In the genomic region with DNA sequence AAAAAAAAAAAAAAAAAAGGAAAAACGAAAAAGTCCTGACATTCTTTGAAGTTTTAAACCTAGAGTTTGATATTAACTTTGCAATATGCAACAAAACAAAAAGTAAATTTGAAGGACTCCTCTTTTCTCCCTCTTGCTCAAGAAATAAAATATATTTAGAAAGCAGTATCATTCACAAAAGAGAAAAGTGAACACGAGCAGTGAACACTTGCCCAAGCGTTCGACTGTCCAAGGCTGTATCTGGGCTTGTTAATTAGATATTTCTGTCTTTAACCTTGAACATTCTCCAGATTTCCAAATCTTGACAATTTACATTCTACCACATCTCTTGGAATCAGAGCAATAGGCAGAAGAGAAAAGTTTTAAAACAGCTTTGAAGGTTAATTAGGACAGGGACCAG, we compare ENCODE assay signal across 26 cellular contexts.
"Had no signal": no experiment of that assay in that cellular context is flagged by ENCODE, and none has a peak within 500 bp of the region (broad histone marks: within the 10 kb centered on the region; RNA-seq: fewer than 3 reads in every experiment).

No MANE protein-coding gene starts in this region.

- H3K4me3 ChIP-seq: breast epithelium, colonic mucosa, dorsolateral prefrontal cortex, esophagus squamous epithelium, left lung, mucosa of descending colon, sigmoid colon, thoracic aorta had no signal

- H3K27me3 ChIP-seq: breast epithelium, colonic mucosa, dorsolateral prefrontal cortex, esophagus squamous epithelium, left lung, sigmoid colon had no signal

- H3K4me1 ChIP-seq: breast epithelium, colonic mucosa, parathyroid adenoma had no signal

- H3K36me3 ChIP-seq: breast epithelium, colonic mucosa, esophagus squamous epithelium, left lung, sigmoid colon, thoracic aorta had no signal

- ATAC-seq: activated CD4-positive, alpha-beta T cell treated with anti-CD3 and anti-CD28 coated beads for 36 hours; activated T-helper 17 cell treated with anti-CD3 and anti-CD28 coated beads, Interleukin-2, amount 50 U/mL, for 72 hours; effector memory CD8-positive, alpha-beta T cell; mucosa of descending colon; stimulated activated naive B cell treated with anti-CD40 and anti-IgM and Interleukin-4, amounts not matched to agents 10 μg/mL and 1 μg/mL and 100 μg/mL, for 72 hours; T-helper 17 cell had no signal

- H3K9me3 ChIP-seq: breast epithelium, colonic mucosa, esophagus squamous epithelium, left lung, mucosa of descending colon, sigmoid colon, thoracic aorta had no signal

- DNase-seq: activated B cell treated with CpG ODN at 0.5 μM for 24 hours; activated CD4-positive, alpha-beta T cell treated with anti-CD3 and anti-CD28 coated beads for 36 hours; activated CD4-positive, alpha-beta T cell treated with anti-CD3 and anti-CD28 coated beads, Interleukin-2, amount 50 U/mL, for 4 hours; activated CD8-positive, alpha-beta memory T cell treated with anti-CD3 and anti-CD28 coated beads for 24 hours; activated CD8-positive, alpha-beta memory T cell treated with anti-CD3 and anti-CD28 coated beads, Interleukin-2, amount 50 U/mL, for 4 hours; activated T-cell treated with anti-CD3 and anti-CD28 coated beads, Interleukin-2, amount 50 U/mL, for 24 hours; amniotic stem cell; colonic mucosa; dorsolateral prefrontal cortex; effector memory CD8-positive, alpha-beta T cell; esophagus squamous epithelium; kidney; left lung; mucosa of descending colon; naive B cell; nucleus accumbens; sigmoid colon; stimulated activated CD4-positive, alpha-beta T cell treated with anti-CD3 and anti-CD28 coated beads, Interleukin-2, amount 100 ng/mL, for 48 hours; stimulated activated CD8-positive, alpha-beta memory T cell treated with anti-CD3 and anti-CD28 coated beads, Interleukin-4, amount 100 ng/mL, for 48 hours; stimulated activated naive B cell treated with anti-CD40 and anti-IgM and Interleukin-4, amounts not matched to agents 10 μg/mL and 1 μg/mL and 100 μg/mL, for 72 hours; SW 1271; T-helper 17 cell had no signal

- H3K27ac ChIP-seq: colonic mucosa, parathyroid adenoma had no signal

- H3K9ac ChIP-seq: parathyroid adenoma had no signal
